In genomic region chr13:40789275-40790231, GRCh38 we compare ENCODE assay signal across 8 cellular contexts. TPM values are rescaled to one million over a fixed set of nuclear protein-coding genes. Genes with fewer than 3 reads are reported as not detected.
A peak's percentile ranks its signal among the peaks of the same experiment; 100 is the strongest.
DNase-seq lines count a peak whose midpoint lies in the region; ATAC-seq, FAIRE-seq and TF ChIP-seq lines count a peak whose summit lies in the region.

Gene SLC25A15, plus strand, starts transcription at chr13:40789611. Its CDS starts 3,616 bp downstream, at chr13:40793227.

- H2AFZ ChIP-seq in HepG2 (ENCODE audit: low read length): no peak within 1 kb of the TSS

- H3K9me3 Mint-ChIP-seq in activated CD4-positive, alpha-beta T cell treated with anti-CD3 and anti-CD28 coated beads, Interleukin-2, amount 10 ng/mL, durations not matched to agents 7 days and 5 days: no peaks in the 10 kb centered on the region

- BruUV-seq in HepG2 (replicated peaks; lab: Mats Ljungman, UMichigan): no TSS peak

- H3K27me3 Mint-ChIP-seq in activated CD4-positive, alpha-beta T cell treated with anti-CD3 and anti-CD28 coated beads, Interleukin-2, amount 10 ng/mL, durations not matched to agents 7 days and 5 days: no peaks in the 10 kb centered on the region

- peaks cover 30% of the 10 kb centered on the region for H3K79me2 ChIP-seq in HepG2 (ENCODE audit: insufficient read depth, low read length)

- in situ Hi-C loops in HepG2 (cut with HindIII; ENCODE audit: extremely low pct_ligation_motif_present, low pct_unique_long_range_greater_than_20kb): no loop called here

- intact Hi-C loops in HepG2 (cut with micrococcal nuclease; ENCODE audit: unreplicated experiment): loop anchor here (5.0 to 10.0 kb wide), 2 partner anchors 105 to 273 kb away; partner anchors contain the start of gene WBP4

- H3K4me2 ChIP-seq in HepG2 (ENCODE audit: low read depth, low read length): peak within 1 kb of the TSS; percentile 98

- CTCF ChIA-PET in activated CD4-positive, alpha-beta T cell treated with anti-CD3 and anti-CD28 coated beads, Interleukin-2, amount 10 ng/mL, durations not matched to agents 7 days and 5 days (lab: Charles Lee): interaction anchor here (1.1 to 3.9 kb wide), 6 partner anchors 10 to 28 kb away, joined by 3 to 14 read pairs (median 4); no protein-coding TSS in a partner anchor
- CTCF ChIA-PET in HepG2 (lab: Yijun Ruan, JAX; ENCODE audit: low intra/inter-chr PET ratio, low total read pairs): no interaction called here

- no peak for DNase-seq in AG09309 (ENCODE audit: low read depth)
- DNase-seq in NCI-H345 treated with DMSO at 0.1 percent for 48 hours (lab: John Stamatoyannopoulos, UW; ENCODE audit: unreplicated experiment): peak; percentile 13
- peak; percentile 69 for DNase-seq in activated CD4-positive, alpha-beta T cell treated with anti-CD3 and anti-CD28 coated beads, Interleukin-2, amount 10 ng/mL, durations not matched to agents 7 days and 5 days
- peak; percentile 87 for DNase-seq in dermis blood vessel endothelial cell
- DNase-seq in HepG2 (ENCODE audit: low spot score): peak; percentile 67
- peak; percentile 76 for DNase-seq in stimulated activated CD4-positive, alpha-beta T cell treated with anti-CD3 and anti-CD28 coated beads, Interleukin-4, amount 100 ng/mL, for 1 hour

- H3K4me3 ChIP-seq in AG09309 (ENCODE audit: control insufficient read depth, low read depth, low read length): peak within 1 kb of the TSS; percentile 83
- peak within 1 kb of the TSS; percentile 89 to 97 (median 92) for H3K4me3 ChIP-seq in HepG2 (replicated peaks in 1 of 3; ENCODE audit: insufficient read depth in 1 of 3, low read depth in 2 of 3, low read length in 3 of 3)

- peak within 1 kb of the TSS; percentile 80 for H3K4me3 Mint-ChIP-seq in activated CD4-positive, alpha-beta T cell treated with anti-CD3 and anti-CD28 coated beads, Interleukin-2, amount 10 ng/mL, durations not matched to agents 7 days and 5 days

- no peaks in the 10 kb centered on the region for H4K20me1 ChIP-seq in HepG2 (ENCODE audit: insufficient read depth, low read length)

- WGBS in HepG2 (ENCODE audit: low lambda C conversion rate): 0% methylated on average over 3 of the region's 105 CpGs

- no peak; a peak in 1 of 4 replicates for TF ChIP-seq EP300 in HepG2 (IDR thresholded peaks at IDR 0.05; ENCODE audit: low read depth in 2 of 2, low read length in 2 of 2)
- TF ChIP-seq EP300 in HepG2 (CRISPR knock-in tag; IDR thresholded peaks at IDR 0.05; ENCODE audit: borderline replicate concordance): no peak

- H3K9me3 ChIP-seq in HepG2 (ENCODE audit: low read length): no peaks in the 10 kb centered on the region

- no peaks in the 10 kb centered on the region; a peak in 1 of 5 replicates for H3K27me3 ChIP-seq in HepG2 (ENCODE audit: control insufficient read depth in 1 of 2, insufficient read depth in 2 of 2, low read length in 2 of 2)

- POLR2A ChIA-PET in activated CD4-positive, alpha-beta T cell treated with anti-CD3 and anti-CD28 coated beads, Interleukin-2, amount 10 ng/mL, durations not matched to agents 7 days and 5 days (lab: Charles Lee): no interaction called here
- POLR2A ChIA-PET in HepG2 (lab: Yijun Ruan, JAX): interaction anchor here (0.9 to 6.1 kb wide), 12 partner anchors 8 to 271 kb away, joined by 3 to 65 read pairs (median 11); partner anchors contain the start of genes ELF1, MRPS31 and WBP4

- no peak for FAIRE-seq in HepG2 (lab: Jason Lieb, UNC)

- peaks cover 83% of the 10 kb centered on the region for H3K4me1 ChIP-seq in HepG2 (ENCODE audit: insufficient read depth, low read length)

- peak; percentile 85 for ATAC-seq in GM18858 (IDR thresholded peaks at IDR 0.05; ENCODE audit: unreplicated experiment)
- peak; percentile 44 for ATAC-seq in HG03060 (IDR thresholded peaks at IDR 0.05; ENCODE audit: low read depth, unreplicated experiment)
- ATAC-seq in HepG2: peak; percentile 90

- peaks cover 6 to 11% of the 10 kb centered on the region in 2 experiments for H3K36me3 ChIP-seq in HepG2 (replicated peaks in 1 of 2; ENCODE audit: control insufficient read depth in 1 of 2, insufficient read depth in 2 of 2, low read length in 2 of 2)

- TF ChIP-seq CTCF in AG09309 (IDR thresholded peaks at IDR 0.05; ENCODE audit: control insufficient read depth, insufficient read depth, low read depth, low read length, missing control alignments) (no peak), HepG2 (CRISPR knock-in tag; IDR thresholded peaks at IDR 0.05) (peak; percentile 71)

- peaks cover 34% of the 10 kb centered on the region for H3K4me1 Mint-ChIP-seq in activated CD4-positive, alpha-beta T cell treated with anti-CD3 and anti-CD28 coated beads, Interleukin-2, amount 10 ng/mL, durations not matched to agents 7 days and 5 days

- peak within 1 kb of the TSS; percentile 83 for H3K27ac Mint-ChIP-seq in activated CD4-positive, alpha-beta T cell treated with anti-CD3 and anti-CD28 coated beads, Interleukin-2, amount 10 ng/mL, durations not matched to agents 7 days and 5 days

- TF ChIP-seq POLR2A in HepG2 (IDR thresholded peaks at IDR 0.05; ENCODE audit: insufficient read depth in 1 of 2, low read depth in 2 of 2, low read length in 2 of 2): peak; percentile 65 to 88; a peak in 3 of 4 replicates

- TF ChIP-seq RAD21 in HepG2 (CRISPR knock-in tag; IDR thresholded peaks at IDR 0.05): peak; percentile 95

- peaks cover 8% of the 10 kb centered on the region for H3K36me3 Mint-ChIP-seq in activated CD4-positive, alpha-beta T cell treated with anti-CD3 and anti-CD28 coated beads, Interleukin-2, amount 10 ng/mL, durations not matched to agents 7 days and 5 days (ENCODE audit: low read depth)

- peak within 1 kb of the TSS; percentile 92 for H3K27ac ChIP-seq in HepG2 (ENCODE audit: extremely low read length, insufficient read depth, low read length)

- peak within 1 kb of the TSS; percentile 96 for H3K9ac ChIP-seq in HepG2 (ENCODE audit: insufficient read depth, low read depth, low read length)

TF ChIP-seq in HepG2, 621 proteins besides CTCF, POLR2A, EP300 and RAD21 (continues in another document):
- TF ChIP-seq MEIS1 (CRISPR knock-in tag; IDR thresholded peaks at IDR 0.05; ENCODE audit: borderline replicate concordance) (0 out of 2 replicates have a peak, but pooled peaks have one; percentile 29), ZNF75D (CRISPR knock-in tag; IDR thresholded peaks at IDR 0.05; ENCODE audit: borderline replicate concordance) (no peak), ZHX1 (CRISPR knock-in tag; IDR thresholded peaks at IDR 0.05; ENCODE audit: low read depth) (no peak), ZNF121 (CRISPR knock-in tag; IDR thresholded peaks at IDR 0.05) (no peak), ZSCAN29 (CRISPR knock-in tag; conservative IDR thresholded peaks at IDR 0.05) (peak; percentile 78), PHF21A (CRISPR knock-in tag; IDR thresholded peaks at IDR 0.05) (peak; percentile 51; the same call in 1 of the 2 replicates), ZZZ3 (CRISPR knock-in tag; IDR thresholded peaks at IDR 0.05; ENCODE audit: borderline replicate concordance) (no peak), ZNF773 (CRISPR knock-in tag; IDR thresholded peaks at IDR 0.05; ENCODE audit: borderline replicate concordance) (0 out of 2 replicates have a peak, but pooled peaks have one; percentile 73), ZNF713 (CRISPR knock-in tag; IDR thresholded peaks at IDR 0.05) (no peak)

RNA-seq across cellular contexts. Expression of gene SLC25A15, which starts in this region (rescaled TPM):
- total RNA-seq in activated CD4-positive, alpha-beta T cell treated with anti-CD3 and anti-CD28 coated beads, Interleukin-2, amount 10 ng/mL, durations not matched to agents 7 days and 5 days: 10 to 100 TPM; 14.4 to 15.5 TPM
- total RNA-seq in dermis blood vessel endothelial cell (16.8 and 28.0 TPM in 2 replicates), HepG2 (2016; rRNA removed; fragmentation: Illumina TruSeq; extraction: Trizol) (39.1 and 47.6 TPM in 2 replicates)
- 22.0 and 24.4 TPM in 2 replicates for total RNA-seq in HepG2 (2016; cell fraction: cytosol; rRNA removed; fragmentation: Illumina TruSeq; extraction: Trizol; ENCODE audit: low read depth)
- 42.6 and 49.3 TPM in 2 replicates for total RNA-seq in HepG2 (2016; cell fraction: insoluble cytoplasmic fraction; rRNA removed; fragmentation: Illumina TruSeq; extraction: Trizol)
- 48.8 and 50.6 TPM in 2 replicates for total RNA-seq in HepG2 (2016; cell fraction: membrane; rRNA removed; fragmentation: Illumina TruSeq; extraction: Trizol)
- total RNA-seq in HepG2 (2016; cell fraction: nucleus; rRNA removed; fragmentation: Illumina TruSeq; extraction: Trizol): 23.6 and 26.4 TPM in 2 replicates
- 16.7 and 17.3 TPM in 2 replicates for polyA plus RNA-seq in HepG2 (2011; rRNA removed)
- 18.4 TPM in 2 replicates for polyA plus RNA-seq in HepG2 (2011; cell fraction: cytosol; rRNA removed)
- polyA plus RNA-seq in HepG2 (2011; cell fraction: nucleus; rRNA removed): 13.4 and 16.0 TPM in 2 replicates
- polyA plus RNA-seq in HepG2 (2012): 15.2 and 20.8 TPM in 2 replicates
- polyA plus RNA-seq in HepG2 (2016; cell fraction: cytosol; fragmentation: Illumina TruSeq; extraction: Trizol; ENCODE audit: low read depth): 16.9 and 21.3 TPM in 2 replicates
- 29.3 and 33.6 TPM in 2 replicates for polyA plus RNA-seq in HepG2 (2016; cell fraction: insoluble cytoplasmic fraction; fragmentation: Illumina TruSeq; extraction: Trizol; ENCODE audit: low read depth)
- 26.5 and 28.3 TPM in 2 replicates for polyA plus RNA-seq in HepG2 (2016; cell fraction: membrane; fragmentation: Illumina TruSeq; extraction: Trizol; ENCODE audit: low read depth)
- 21.7 and 25.2 TPM in 2 replicates for polyA plus RNA-seq in HepG2 (2016; cell fraction: nucleus; fragmentation: Illumina TruSeq; extraction: Trizol; ENCODE audit: insufficient read depth, low read depth)
- 51.4 and 76.4 TPM in 2 replicates for polyA minus RNA-seq in HepG2 (2011; rRNA and poly(A)+ RNA removed; ENCODE audit: low replicate concordance)
- 18.8 and 20.9 TPM in 2 replicates for polyA minus RNA-seq in HepG2 (2011; cell fraction: cytosol; rRNA and poly(A)+ RNA removed)
- 15.6 and 18.8 TPM in 2 replicates for polyA minus RNA-seq in HepG2 (2011; cell fraction: nucleus; rRNA and poly(A)+ RNA removed)
